ENCODE assay signal across 8 cellular contexts in the genomic region with DNA sequence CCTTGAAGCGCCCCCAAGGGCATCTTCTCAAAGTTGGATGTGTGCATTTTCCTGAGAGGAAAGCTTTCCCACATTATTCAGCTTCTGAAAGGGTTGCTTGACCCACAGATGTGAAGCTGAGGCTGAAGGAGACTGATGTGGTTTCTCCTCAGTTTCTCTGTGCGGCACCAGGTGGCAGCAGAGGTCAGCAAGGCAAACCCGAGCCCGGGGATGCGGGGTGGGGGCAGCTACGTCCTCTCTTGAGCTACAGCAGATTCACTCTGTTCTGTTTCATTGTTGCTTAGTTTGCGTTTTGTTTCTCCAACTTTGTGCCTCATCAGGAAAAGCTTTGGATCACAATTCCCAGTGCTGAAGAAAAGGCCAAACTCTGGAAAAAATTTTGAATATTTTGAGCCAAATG.
DNase-seq lines count a peak whose midpoint lies in the region; ATAC-seq and TF ChIP-seq lines count a peak whose summit lies in the region.
"Not testable (repeated sequence)": the region's sequence is repeated elsewhere in the genome, so short reads cannot be mapped to it uniquely, and the experiment has no call there.

No MANE protein-coding gene starts in this region.

- not testable (repeated sequence) for H3K9me3 ChIP-seq in right lobe of liver, gastrocnemius medialis

- TF ChIP-seq CTCF in AG09309 (IDR thresholded peaks at IDR 0.05; ENCODE audit: control insufficient read depth, insufficient read depth, low read depth, low read length, missing control alignments) (peak; percentile 40), LNCaP clone FGC (IDR thresholded peaks at IDR 0.05; ENCODE audit: control insufficient read depth, extremely low read depth, insufficient read depth) (peak; percentile 42), right lobe of liver (IDR thresholded peaks at IDR 0.05) (peak in 3 of 4 donors; percentile 21 to 42 (median 28)), gastrocnemius medialis (IDR thresholded peaks at IDR 0.05 in 4 of 5, conservative IDR thresholded peaks at IDR 0.05 in 1 of 5) (peak in 1 of 5 experiments; percentile 20)

- H3K4me3 ChIP-seq in AG09309 (ENCODE audit: control insufficient read depth, low read depth, low read length); LNCaP clone FGC (ENCODE audit: low read depth, low read length); right lobe of liver; gastrocnemius medialis: not testable (repeated sequence)

- not testable (repeated sequence) for H3K27me3 Mint-ChIP-seq in activated CD4-positive, alpha-beta T cell treated with anti-CD3 and anti-CD28 coated beads, Interleukin-2, amount 10 ng/mL, durations not matched to agents 7 days and 5 days; effector memory CD8-positive, alpha-beta T cell

- H3K4me1 ChIP-seq in right lobe of liver, gastrocnemius medialis: not testable (repeated sequence)

- intact Hi-C loops in right lobe of liver (cut with DNase I); gastrocnemius medialis (cut with DNase I; ENCODE audit: low total_unique reads): not testable (repeated sequence)

- H3K36me3 ChIP-seq in right lobe of liver, gastrocnemius medialis: not testable (repeated sequence)

- not testable (repeated sequence) for H3K27ac ChIP-seq in right lobe of liver, gastrocnemius medialis

- not testable (repeated sequence) for ATAC-seq in effector memory CD8-positive, alpha-beta T cell (replicated peaks); right lobe of liver; gastrocnemius medialis

- not testable (repeated sequence) for H3K27ac Mint-ChIP-seq in activated CD4-positive, alpha-beta T cell treated with anti-CD3 and anti-CD28 coated beads, Interleukin-2, amount 10 ng/mL, durations not matched to agents 7 days and 5 days; effector memory CD8-positive, alpha-beta T cell

- not testable (repeated sequence) for H3K4me3 Mint-ChIP-seq in activated CD4-positive, alpha-beta T cell treated with anti-CD3 and anti-CD28 coated beads, Interleukin-2, amount 10 ng/mL, durations not matched to agents 7 days and 5 days; effector memory CD8-positive, alpha-beta T cell

- in situ Hi-C loops in gastrocnemius medialis (cut with MboI; ENCODE audit: low sequenced_read_pairs in 4 of 4), result not testable (repeated sequence)

- H3K9me3 Mint-ChIP-seq in activated CD4-positive, alpha-beta T cell treated with anti-CD3 and anti-CD28 coated beads, Interleukin-2, amount 10 ng/mL, durations not matched to agents 7 days and 5 days; effector memory CD8-positive, alpha-beta T cell: not testable (repeated sequence)

- not testable (repeated sequence) for H3K27me3 ChIP-seq in right lobe of liver, gastrocnemius medialis

- H3K4me1 Mint-ChIP-seq in activated CD4-positive, alpha-beta T cell treated with anti-CD3 and anti-CD28 coated beads, Interleukin-2, amount 10 ng/mL, durations not matched to agents 7 days and 5 days; effector memory CD8-positive, alpha-beta T cell (ENCODE audit: low read depth in 2 of 2): not testable (repeated sequence)

- CTCF ChIA-PET in activated CD4-positive, alpha-beta T cell treated with anti-CD3 and anti-CD28 coated beads, Interleukin-2, amount 10 ng/mL, durations not matched to agents 7 days and 5 days (lab: Charles Lee), result not testable (repeated sequence)

- TF ChIP-seq POLR2A in right lobe of liver (IDR thresholded peaks at IDR 0.05); gastrocnemius medialis (IDR thresholded peaks at IDR 0.05): not testable (repeated sequence)

- POLR2A ChIA-PET in activated CD4-positive, alpha-beta T cell treated with anti-CD3 and anti-CD28 coated beads, Interleukin-2, amount 10 ng/mL, durations not matched to agents 7 days and 5 days (lab: Charles Lee), result not testable (repeated sequence)

- not testable (repeated sequence) for DNase-seq in AG09309 (ENCODE audit: low read depth); LNCaP clone FGC (ENCODE audit: low read depth)
- peak; percentile 13 for DNase-seq in activated CD4-positive, alpha-beta T cell treated with anti-CD3 and anti-CD28 coated beads, Interleukin-2, amount 10 ng/mL, durations not matched to agents 7 days and 5 days
- peak; percentile 85 for DNase-seq in activated effector memory CD4-positive, alpha-beta T cell treated with anti-CD3 and anti-CD28 coated beads, Interleukin-2, amount 50 U/mL, for 16 hours
- peak; percentile 30 to 43 (median 36) for DNase-seq in effector memory CD8-positive, alpha-beta T cell
- DNase-seq in right lobe of liver (peak; percentile 49 to 67 (median 65)), gastrocnemius medialis (peak; percentile 17 to 35)
- peak; percentile 30 for DNase-seq in stimulated activated CD8-positive, alpha-beta memory T cell treated with anti-CD3 and anti-CD28 coated beads, Interleukin-4, amount 100 ng/mL, for 24 hours (ENCODE audit: low read depth)

- H3K36me3 Mint-ChIP-seq in activated CD4-positive, alpha-beta T cell treated with anti-CD3 and anti-CD28 coated beads, Interleukin-2, amount 10 ng/mL, durations not matched to agents 7 days and 5 days (ENCODE audit: low read depth); effector memory CD8-positive, alpha-beta T cell (ENCODE audit: insufficient read depth): not testable (repeated sequence)

- WGBS in right lobe of liver (ENCODE audit: insufficient coverage, low coverage, low lambda C conversion rate, missing lambda C conversion rate), result 0% methylated on average over 5 of the region's 7 CpGs
